11 cellular contexts compared by ENCODE assay signal in genomic region chr3:193554790-193555189, GRCh38. TPM values are rescaled to one million over a fixed set of nuclear protein-coding genes. Genes with fewer than 3 reads are reported as not detected.
DNase-seq lines count a peak whose midpoint lies in the region; ATAC-seq, FAIRE-seq and TF ChIP-seq lines count a peak whose summit lies in the region.
"Had no signal": no experiment of that assay in that cellular context is flagged by ENCODE, and none has a peak within 500 bp of the region (broad histone marks: within the 10 kb centered on the region; RNA-seq: fewer than 3 reads in every experiment).

A gene with protein sequence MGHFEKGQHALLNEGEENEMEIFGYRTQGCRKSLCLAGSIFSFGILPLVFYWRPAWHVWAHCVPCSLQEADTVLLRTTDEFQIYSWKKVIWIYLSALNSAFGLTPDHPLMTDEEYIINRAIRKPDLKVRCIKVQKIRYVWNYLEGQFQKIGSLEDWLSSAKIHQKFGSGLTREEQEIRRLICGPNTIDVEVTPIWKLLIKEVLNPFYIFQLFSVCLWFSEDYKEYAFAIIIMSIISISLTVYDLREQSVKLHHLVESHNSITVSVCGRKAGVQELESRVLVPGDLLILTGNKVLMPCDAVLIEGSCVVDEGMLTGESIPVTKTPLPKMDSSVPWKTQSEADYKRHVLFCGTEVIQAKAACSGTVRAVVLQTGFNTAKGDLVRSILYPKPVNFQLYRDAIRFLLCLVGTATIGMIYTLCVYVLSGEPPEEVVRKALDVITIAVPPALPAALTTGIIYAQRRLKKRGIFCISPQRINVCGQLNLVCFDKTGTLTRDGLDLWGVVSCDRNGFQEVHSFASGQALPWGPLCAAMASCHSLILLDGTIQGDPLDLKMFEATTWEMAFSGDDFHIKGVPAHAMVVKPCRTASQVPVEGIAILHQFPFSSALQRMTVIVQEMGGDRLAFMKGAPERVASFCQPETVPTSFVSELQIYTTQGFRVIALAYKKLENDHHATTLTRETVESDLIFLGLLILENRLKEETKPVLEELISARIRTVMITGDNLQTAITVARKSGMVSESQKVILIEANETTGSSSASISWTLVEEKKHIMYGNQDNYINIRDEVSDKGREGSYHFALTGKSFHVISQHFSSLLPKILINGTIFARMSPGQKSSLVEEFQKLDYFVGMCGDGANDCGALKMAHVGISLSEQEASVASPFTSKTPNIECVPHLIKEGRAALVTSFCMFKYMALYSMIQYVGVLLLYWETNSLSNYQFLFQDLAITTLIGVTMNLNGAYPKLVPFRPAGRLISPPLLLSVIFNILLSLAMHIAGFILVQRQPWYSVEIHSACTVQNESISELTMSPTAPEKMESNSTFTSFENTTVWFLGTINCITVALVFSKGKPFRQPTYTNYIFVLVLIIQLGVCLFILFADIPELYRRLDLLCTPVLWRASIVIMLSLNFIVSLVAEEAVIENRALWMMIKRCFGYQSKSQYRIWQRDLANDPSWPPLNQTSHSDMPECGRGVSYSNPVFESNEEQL (minus strand): TSS chr3:193554895. CDS start chr3:193554799, 96 bp downstream.

- no peak for TF ChIP-seq CTCF in upper lobe of right lung (IDR thresholded peaks at IDR 0.05)

- H3K27me3 ChIP-seq in mucosa of stomach (ENCODE audit: control insufficient read depth, insufficient read depth, low read length) = no peaks in the 10 kb centered on the region
- H3K27me3 ChIP-seq in upper lobe of right lung = no peaks in the 10 kb centered on the region
- H3K27me3 ChIP-seq in mesenchymal stem cell (ENCODE audit: control insufficient read depth in 1 of 2, insufficient read depth in 1 of 2, low read length in 2 of 2) = peaks cover 0 to 5% of the 10 kb centered on the region in 2 experiments

- H3K4me2 ChIP-seq in mesenchymal stem cell (ENCODE audit: low read length, poor library complexity, severe bottlenecking) = no peak within 1 kb of the TSS

- no peak within 1 kb of the TSS for H2BK12ac ChIP-seq in mesenchymal stem cell (ENCODE audit: low read length in 2 of 2)

- no peak within 1 kb of the TSS for H3K18ac ChIP-seq in mesenchymal stem cell (ENCODE audit: low read depth in 1 of 2, low read length in 2 of 2)

- DNase-seq in frontal cortex (ENCODE audit: low spot score in 2 of 2) = no peak
- DNase-seq in upper lobe of right lung = peak; percentile 68
- DNase-seq in mesenchymal stem cell = no peak
- DNase-seq in activated T-cell treated with anti-CD3 and anti-CD28 coated beads, Interleukin-2, amount 50 U/mL, for 1 hour = no peak
- DNase-seq in GM03348 (ENCODE audit: low spot score) = no peak
- DNase-seq: activated naive CD4-positive, alpha-beta T cell treated with anti-CD3 and anti-CD28 coated beads for 36 hours; cortex of kidney; T1000 had no signal

- no peak within 1 kb of the TSS for H3K14ac ChIP-seq in mesenchymal stem cell (ENCODE audit: low read length in 2 of 2)

- H3K27ac ChIP-seq in angular gyrus (ENCODE audit: low read depth, low read length) = peak within 1 kb of the TSS; percentile 29
- peak within 1 kb of the TSS; percentile 66 for H3K27ac ChIP-seq in upper lobe of right lung
- no peak within 1 kb of the TSS for H3K27ac ChIP-seq in mesenchymal stem cell (ENCODE audit: low read length, poor library complexity, severe bottlenecking)

- no peak within 1 kb of the TSS for H3K4ac ChIP-seq in mesenchymal stem cell (ENCODE audit: low read depth in 1 of 2, low read length in 2 of 2)

- no peaks in the 10 kb centered on the region for H3K79me1 ChIP-seq in mesenchymal stem cell (replicated peaks; ENCODE audit: low read length, poor library complexity, severe bottlenecking)

- H3K4me1 ChIP-seq in mucosa of stomach (ENCODE audit: control insufficient read depth, insufficient read depth, low read length) (peaks cover 34% of the 10 kb centered on the region), upper lobe of right lung (no peaks in the 10 kb centered on the region), mesenchymal stem cell (ENCODE audit: control insufficient read depth, insufficient read depth, low read depth, low read length) (no peaks in the 10 kb centered on the region)

- H3K4me3 ChIP-seq in mucosa of stomach (ENCODE audit: low read length) (peak within 1 kb of the TSS; percentile 34), upper lobe of right lung (peak within 1 kb of the TSS; percentile 42), mesenchymal stem cell (ENCODE audit: insufficient read depth in 1 of 2, low read depth in 1 of 2, low read length in 2 of 2) (no peak within 1 kb of the TSS)

- H2AK5ac ChIP-seq in mesenchymal stem cell (ENCODE audit: low read length, severe bottlenecking) = no peak within 1 kb of the TSS

- FAIRE-seq in frontal cortex (lab: Jason Lieb, UNC) = no peak

- intact Hi-C loops in upper lobe of right lung (cut with DNase I) = no loop called here

- no peak within 1 kb of the TSS for H2BK120ac ChIP-seq in mesenchymal stem cell (ENCODE audit: low read depth, low read length)

- H3K9me3 ChIP-seq in mucosa of stomach (ENCODE audit: control insufficient read depth, low read length) (no peaks in the 10 kb centered on the region), upper lobe of right lung (no peaks in the 10 kb centered on the region), mesenchymal stem cell (ENCODE audit: control insufficient read depth, low read length) (no peaks in the 10 kb centered on the region)

- H3K23ac ChIP-seq in mesenchymal stem cell (ENCODE audit: low read length in 2 of 2) = no peak within 1 kb of the TSS

- H3K36me3 ChIP-seq in mucosa of stomach (ENCODE audit: control insufficient read depth, insufficient read depth, low read length) = no peaks in the 10 kb centered on the region
- H3K36me3 ChIP-seq in upper lobe of right lung = no peaks in the 10 kb centered on the region
- H3K36me3 ChIP-seq in mesenchymal stem cell (ENCODE audit: control insufficient read depth in 1 of 2, insufficient read depth in 2 of 2, low read depth in 1 of 2, low read length in 2 of 2) = no peaks in the 10 kb centered on the region

- 65% methylated on average over 8 of the region's 8 CpGs for WGBS in mesenchymal stem cell

- no peak within 1 kb of the TSS for H2AFZ ChIP-seq in mesenchymal stem cell (ENCODE audit: low read depth, low read length)

- peak; percentile 86 for ATAC-seq in upper lobe of right lung
- ATAC-seq: sciatic nerve had no signal

- no peak within 1 kb of the TSS for H4K8ac ChIP-seq in mesenchymal stem cell (ENCODE audit: low read length)

- no peak within 1 kb of the TSS for H2BK5ac ChIP-seq in mesenchymal stem cell (ENCODE audit: low read depth, low read length, poor library complexity, severe bottlenecking)

- no peak within 1 kb of the TSS for H2BK15ac ChIP-seq in mesenchymal stem cell (ENCODE audit: low read depth, poor library complexity, severe bottlenecking)

- H3K9ac ChIP-seq in mucosa of stomach (ENCODE audit: low read length) (peak within 1 kb of the TSS; percentile 67), mesenchymal stem cell (ENCODE audit: low read length) (no peak within 1 kb of the TSS)

- H4K91ac ChIP-seq in mesenchymal stem cell (ENCODE audit: low read length) = no peak within 1 kb of the TSS

RNA-seq across cellular contexts. Expression of the gene that starts here (rescaled TPM):
- total RNA-seq in frontal cortex (10.2 TPM), upper lobe of right lung (248 TPM)
- polyA plus RNA-seq in mesenchymal stem cell (2013, experiment 1 of 2) = not detected
- polyA plus RNA-seq in mesenchymal stem cell (2013, experiment 2 of 2) = not detected

Comparison
In these comparisons a context has a peak if more than half of its experiments do, and no peak if none do; other contexts are left out.
1. RNA of the gene that starts here (total RNA-seq): 248 TPM in upper lobe of right lung (single experiment); 10.2 TPM in frontal cortex (single experiment); every median in the first group is over 10 times any median in the second.
2. H3K4me3 ChIP-seq: peak in mucosa of stomach (single experiment) and upper lobe of right lung (single experiment); none in mesenchymal stem cell (0 of 2).